Comparison of ENCODE assay signal across 13 cellular contexts in genomic region chr3:32960404-32961160, GRCh38. TPM values are rescaled to one million over a fixed set of nuclear protein-coding genes. Genes with fewer than 3 reads are reported as not detected.
DNase-seq lines count a peak whose midpoint lies in the region; ATAC-seq and TF ChIP-seq lines count a peak whose summit lies in the region.
"Had no signal": no experiment of that assay in that cellular context is flagged by ENCODE, and none has a peak within 500 bp of the region (broad histone marks: within the 10 kb centered on the region; RNA-seq: fewer than 3 reads in every experiment).

No MANE protein-coding gene starts in this region.

- H3K9me3 ChIP-seq in left lung (peaks cover 0 to 2% of the 10 kb centered on the region in 2 donors), right lobe of liver (no peaks in the 10 kb centered on the region)

- H3K4me1 ChIP-seq in left lung: no peaks in the 10 kb centered on the region
- H3K4me1 ChIP-seq in right lobe of liver: no peaks in the 10 kb centered on the region

- H3K27ac ChIP-seq in left lung (no peak overlapping the region), right lobe of liver (no peak overlapping the region)
- H3K27ac ChIP-seq: KMS-11 had no signal

- peak; percentile 67 for ATAC-seq in GM18508 (IDR thresholded peaks at IDR 0.05; ENCODE audit: insufficient read depth, unreplicated experiment)
- ATAC-seq in GM21528 (IDR thresholded peaks at IDR 0.05; ENCODE audit: low FRiP score, unreplicated experiment): peak; percentile 66
- peak; percentile 40 for ATAC-seq in left lung
- no peak for ATAC-seq in right lobe of liver

- no peaks in the 10 kb centered on the region for H3K36me3 ChIP-seq in left lung
- H3K36me3 ChIP-seq in right lobe of liver: no peaks in the 10 kb centered on the region

- TF ChIP-seq CTCF in left lung (IDR thresholded peaks at IDR 0.05): no peak
- no peak for TF ChIP-seq CTCF in right lobe of liver (IDR thresholded peaks at IDR 0.05)

- intact Hi-C loops in left lung (cut with DNase I): no loop called here
- intact Hi-C loops in right lobe of liver (cut with DNase I): no loop called here

- 64% methylated on average over 4 of the region's 4 CpGs for WGBS in right lobe of liver (ENCODE audit: insufficient coverage, low coverage, low lambda C conversion rate, missing lambda C conversion rate)

- H3K4me3 ChIP-seq in left lung (no peak overlapping the region), right lobe of liver (no peak overlapping the region)

- DNase-seq in OCI-M1 (lab: John Stamatoyannopoulos, UW) (peak; percentile 11), left lung (no peak), SKM-1 treated with dmso at 0.1 percent for 144 hours (lab: John Stamatoyannopoulos, UW; ENCODE audit: unreplicated experiment) (no peak), right lobe of liver (no peak), foreskin melanocyte (no peak)
- DNase-seq: activated gamma-delta T cell, H7, NCI-H146, nephron progenitor cell, Right ventricle myocardium superior had no signal

- no peak for TF ChIP-seq POLR2A in right lobe of liver (IDR thresholded peaks at IDR 0.05)

- H3K27me3 ChIP-seq in left lung: no peaks in the 10 kb centered on the region
- no peaks in the 10 kb centered on the region for H3K27me3 ChIP-seq in right lobe of liver

RNA-seq across cellular contexts. Expression of gene CCR4, which starts 9.1 kb away (rescaled TPM):
- total RNA-seq in left lung (1 to 10 TPM in 1 of 2 donors, under 1 TPM in 1; 0.87 to 1.2 TPM), right lobe of liver (under 1 TPM; 0.06 to 0.23 (median 0.11) TPM)
- total RNA-seq: H7 had no signal

Comparison
In these comparisons a context has a peak if more than half of its experiments do, and no peak if none do; other contexts are left out.
1. ATAC-seq: peak in GM18508 (single experiment), GM21528 (single experiment) and left lung (single experiment); none in right lobe of liver (0 of 4).